ENCODE assay signal across 9 cellular contexts in the genomic region with DNA sequence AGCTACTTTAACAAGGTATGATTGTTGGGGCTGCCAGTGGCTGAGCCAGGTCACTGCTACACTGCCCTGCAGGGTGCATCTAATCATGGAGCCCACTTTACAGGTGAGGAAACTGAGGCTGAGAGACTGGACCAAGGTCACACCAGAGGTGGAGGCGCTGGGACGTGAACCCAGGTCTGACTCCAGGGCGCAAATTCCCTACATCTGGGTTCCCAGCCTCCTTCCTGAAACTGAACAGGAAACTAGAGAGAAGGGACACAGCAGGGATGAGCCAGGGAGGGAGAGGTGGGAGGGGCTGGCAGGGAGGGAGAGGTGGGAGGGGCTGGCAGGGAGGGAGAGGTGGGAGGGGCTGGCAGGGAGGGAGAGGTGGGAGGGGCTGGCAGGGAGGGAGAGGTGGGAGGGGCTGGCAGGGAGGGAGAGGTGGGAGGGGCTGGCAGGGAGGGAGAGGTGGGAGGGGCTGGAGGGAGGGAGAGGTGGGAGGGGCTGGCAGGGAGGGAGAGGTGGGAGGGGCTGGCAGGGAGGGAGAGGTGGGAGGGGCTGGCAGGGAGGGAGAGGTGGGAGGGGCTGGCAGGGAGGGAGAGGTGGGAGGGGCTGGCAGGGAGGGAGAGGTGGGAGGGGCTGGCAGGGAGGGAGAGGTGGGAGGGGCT. TPM values are rescaled to one million over a fixed set of nuclear protein-coding genes. Genes with fewer than 3 reads are reported as not detected.
DNase-seq lines count a peak whose midpoint lies in the region; TF ChIP-seq lines count a peak whose summit lies in the region.
"Not testable (repeated sequence)": the region's sequence is repeated elsewhere in the genome, so short reads cannot be mapped to it uniquely, and the experiment has no call there.
"Had no signal": no experiment of that assay in that cellular context is flagged by ENCODE, and none has a peak within 500 bp of the region (broad histone marks: within the 10 kb centered on the region; RNA-seq: fewer than 3 reads in every experiment).

No MANE protein-coding gene starts in this region.

- 16 to 28% methylated on average over 3 of the region's 3 CpGs for WGBS in esophagus, 2 donors
- WGBS in prostate gland: 0% methylated on average over 3 of the region's 3 CpGs
- WGBS in transverse colon (ENCODE audit: low coverage in 1 of 2), 2 donors: 71% methylated on average over 3 of the region's 3 CpGs; no CpG with 5 or more reads in 1 of the 2 donors

- intact Hi-C loops in prostate gland (cut with DNase I); transverse colon (cut with DNase I; ENCODE audit: low total_unique reads): not testable (repeated sequence)

- TF ChIP-seq CTCF in prostate gland (IDR thresholded peaks at IDR 0.05); transverse colon (IDR thresholded peaks at IDR 0.05): not testable (repeated sequence)

- H3K9me3 ChIP-seq in esophagus (ENCODE audit: control insufficient read depth in 2 of 2, insufficient read depth in 1 of 2, low read depth in 1 of 2, low read length in 1 of 2); prostate gland; transverse colon: not testable (repeated sequence)

- H3K27me3 ChIP-seq in esophagus (ENCODE audit: control insufficient read depth in 1 of 2, insufficient read depth in 2 of 2, low read length in 2 of 2); prostate gland (replicated peaks; ENCODE audit: insufficient read depth); transverse colon: not testable (repeated sequence)

- in situ Hi-C loops in transverse colon (cut with MboI; ENCODE audit: low pct_ligation_motif_present in 1 of 4, low pct_unique_long_range_greater_than_20kb in 1 of 4, low sequenced_read_pairs in 3 of 4): loop anchor here in 1 of 4 donors (25.0 kb wide), 1 partner anchor 115 kb away; a partner anchor contains a TSS

- H3K27ac ChIP-seq in angular gyrus (ENCODE audit: low read depth, low read length): peak overlapping the region; percentile 87
- H3K27ac ChIP-seq in esophagus (ENCODE audit: low read depth in 2 of 2, low read length in 1 of 2): peak overlapping the region; percentile 84 to 85
- H3K27ac ChIP-seq in prostate gland: peak overlapping the region; percentile 84 to 92
- H3K27ac ChIP-seq in transverse colon: peak overlapping the region; percentile 92 to 98 (median 94)

- TF ChIP-seq EP300 in transverse colon (IDR thresholded peaks at IDR 0.05; ENCODE audit: low read depth): not testable (repeated sequence)

- DNase-seq in DMS 273 (lab: John Stamatoyannopoulos, UW; ENCODE audit: unreplicated experiment) (peak; percentile 64), NCI-H1417 (lab: John Stamatoyannopoulos, UW) (peak; percentile 35 to 64 (median 43)), RPMI7951 (ENCODE audit: low read depth) (peak; percentile 65), kidney tubule cell (ENCODE audit: low spot score) (peak; percentile 56), transverse colon (peak; percentile 60)
- not testable (repeated sequence) for DNase-seq in prostate gland (ENCODE audit: low spot score)

- H3K4me3 ChIP-seq in esophagus (ENCODE audit: low read depth in 1 of 2, low read length in 2 of 2); prostate gland; transverse colon: not testable (repeated sequence)

- TF ChIP-seq POLR2A in prostate gland (IDR thresholded peaks at IDR 0.05): peak; percentile 33
- peak; percentile 16 for TF ChIP-seq POLR2A in transverse colon (IDR thresholded peaks at IDR 0.05)

- not testable (repeated sequence) for H3K36me3 ChIP-seq in esophagus (ENCODE audit: control insufficient read depth in 2 of 2, insufficient read depth in 2 of 2, low read length in 1 of 2); prostate gland; transverse colon

- peaks cover 8 to 32% of the 10 kb centered on the region in 2 donors for H3K4me1 ChIP-seq in esophagus (ENCODE audit: control insufficient read depth in 2 of 2, insufficient read depth in 2 of 2, low read length in 1 of 2)
- peaks cover 36% of the 10 kb centered on the region for H3K4me1 ChIP-seq in prostate gland (replicated peaks)
- H3K4me1 ChIP-seq in transverse colon: peaks cover 24 to 76% (median 52%) of the 10 kb centered on the region in 4 donors

RNA-seq across cellular contexts. Expression of a gene that starts 7.9 kb away (rescaled TPM):
- 19.1 and 29.9 TPM in 2 replicates for total RNA-seq in RPMI7951 (2014; rRNA removed; shearing (Covaris generic))
- 10 to 100 TPM; 40.5 to 78.0 TPM for polyA plus RNA-seq in esophagus
- total RNA-seq in prostate gland (100 to 1,000 TPM; 205 to 349 TPM), transverse colon (1,000 to 10,000 TPM in 1 of 4 donors, 100 to 1,000 TPM in 3; 131 to 1,015 (median 289) TPM)

RNA-seq across cellular contexts. Expression of a gene that starts 20.7 kb away (rescaled TPM):
- 0.20 and 0.72 TPM in 2 replicates for total RNA-seq in RPMI7951 (2014; rRNA removed; shearing (Covaris generic))
- 1 to 10 TPM; 1.1 to 4.7 TPM for polyA plus RNA-seq in esophagus
- total RNA-seq in prostate gland (1 to 10 TPM; 1.8 to 5.1 TPM), transverse colon (10 to 100 TPM in 3 of 4 donors, 1 to 10 TPM in 1; 8.3 to 28.4 (median 14.2) TPM)
- total RNA-seq: activated B cell treated with CpG ODN at 0.5 μM for 24 hours had no signal

RNA-seq across cellular contexts. Expression of a gene that starts 27.8 kb away (rescaled TPM):
- 47.7 and 57.2 TPM in 2 replicates for total RNA-seq in RPMI7951 (2014; rRNA removed; shearing (Covaris generic))
- polyA plus RNA-seq in esophagus: 10 to 100 TPM; 40.1 to 41.5 TPM
- total RNA-seq in prostate gland: 10 to 100 TPM; 40.0 to 51.5 TPM
- 10 to 100 TPM; 43.4 to 80.4 (median 63.0) TPM for total RNA-seq in transverse colon
